Comparison of ENCODE assay signal across 8 cellular contexts in the genomic region with DNA sequence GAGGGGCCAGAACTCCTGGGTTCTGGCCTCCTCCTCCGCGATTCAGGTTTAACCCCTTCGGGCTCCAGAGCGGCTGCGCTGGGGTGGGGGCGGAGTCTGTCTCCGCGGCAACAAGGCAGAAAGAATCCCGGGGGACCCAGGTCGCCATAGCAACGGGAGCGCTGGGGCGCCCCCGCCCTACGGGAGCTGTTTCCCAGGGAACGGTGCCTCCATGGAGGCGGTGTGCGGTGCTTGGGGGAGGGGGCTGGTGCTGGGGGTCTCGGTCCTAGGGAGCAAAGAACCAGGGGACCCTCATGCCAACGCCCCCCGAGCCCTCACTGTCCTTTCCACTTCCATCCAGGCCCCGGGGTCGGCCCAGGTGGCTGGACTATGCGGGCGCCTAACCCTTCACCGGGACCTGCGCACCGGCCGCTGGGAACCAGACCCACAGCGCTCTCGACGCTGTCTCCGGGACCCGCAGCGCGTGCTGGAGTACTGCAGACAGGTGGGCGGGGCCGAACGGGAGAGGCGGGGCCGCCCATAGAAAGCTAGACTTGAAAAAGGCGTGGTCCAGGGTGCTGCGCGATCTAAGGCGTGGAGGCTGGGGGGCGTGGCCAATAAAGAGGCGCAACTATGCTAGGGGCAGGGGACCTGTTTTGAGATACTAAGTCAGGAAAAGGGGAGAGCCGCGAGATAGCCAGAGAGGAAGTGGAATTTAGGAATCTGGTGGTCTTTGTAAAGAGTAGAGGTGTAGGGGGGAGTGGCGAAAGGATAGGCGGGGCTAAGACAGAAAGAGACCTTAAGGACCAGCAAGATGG. TPM values are rescaled to one million over a fixed set of nuclear protein-coding genes. Genes with fewer than 3 reads are reported as not detected.
DNase-seq lines count a peak whose midpoint lies in the region; ATAC-seq and TF ChIP-seq lines count a peak whose summit lies in the region.

No MANE protein-coding gene starts in this region.

- H4K20me1 ChIP-seq in PC-3 (ENCODE audit: low read length): no peaks in the 10 kb centered on the region

- CTCF ChIA-PET in PC-3 (lab: Charles Lee): no interaction called here

- H2AFZ ChIP-seq in PC-3 (ENCODE audit: low read length): peak overlapping the region; percentile 71

- H3F3A ChIP-seq in PC-3 (ENCODE audit: low read length, unreplicated experiment): no peaks in the 10 kb centered on the region

- peaks cover 2% of the 10 kb centered on the region for H3K36me3 Mint-ChIP-seq in activated T-cell treated with anti-CD3 and anti-CD28 coated beads, Interleukin-2, amount 50 U/mL, for 4 hours (ENCODE audit: insufficient read depth)
- peaks cover 21% of the 10 kb centered on the region for H3K36me3 Mint-ChIP-seq in nephron (ENCODE audit: low read depth)

- no peak overlapping the region for H3K9ac ChIP-seq in PC-3 (ENCODE audit: low read length)
- no peak overlapping the region for H3K9ac ChIP-seq in stomach smooth muscle (ENCODE audit: low read length in 2 of 2)

- H3K9me3 ChIP-seq in PC-3 (ENCODE audit: low read length) (no peaks in the 10 kb centered on the region), stomach smooth muscle (ENCODE audit: control insufficient read depth in 2 of 2, low read length in 2 of 2) (no peaks in the 10 kb centered on the region)

- peaks cover 7% of the 10 kb centered on the region; the same call in 1 of the 2 replicates for H3K4me1 ChIP-seq in PC-3 (ENCODE audit: insufficient read depth, low read length)
- peaks cover 22% of the 10 kb centered on the region for H3K4me1 ChIP-seq in stomach smooth muscle (ENCODE audit: control insufficient read depth, insufficient read depth, low read length)

- H3K4me2 ChIP-seq in PC-3 (ENCODE audit: low read length): peak overlapping the region; percentile 84

- intact Hi-C loops in PC-3 (cut with micrococcal nuclease): no loop called here

- peak overlapping the region in 1 of 3 experiments; percentile 67 for H3K27ac Mint-ChIP-seq in nephron

- H3K9me3 Mint-ChIP-seq in activated T-cell treated with anti-CD3 and anti-CD28 coated beads, Interleukin-2, amount 50 U/mL, for 4 hours: no peaks in the 10 kb centered on the region
- no peaks in the 10 kb centered on the region for H3K9me3 Mint-ChIP-seq in nephron

- H3K27ac ChIP-seq in PC-3 (ENCODE audit: low read length): no peak overlapping the region
- H3K27ac ChIP-seq in stomach smooth muscle (ENCODE audit: low read length): no peak overlapping the region

- in situ Hi-C loops in KBM-7 (cut with MboI; ENCODE audit: low pct_unique_long_range_greater_than_20kb, low sequenced_read_pairs): no loop called here

- DNase-seq in GDM1 (lab: John Stamatoyannopoulos, UW) (peak; percentile 75), KBM-7 (peak; percentile 94), PC-3 (peak; percentile 81)
- DNase-seq in activated T-cell treated with anti-CD3 and anti-CD28 coated beads, Interleukin-2, amount 50 U/mL, for 4 hours: peak; percentile 73

- no peaks in the 10 kb centered on the region for H3K27me3 ChIP-seq in PC-3 (ENCODE audit: low read length)
- H3K27me3 ChIP-seq in stomach smooth muscle (ENCODE audit: control insufficient read depth in 1 of 2, insufficient read depth in 2 of 2, low read length in 2 of 2): peaks cover 15 to 39% of the 10 kb centered on the region in 2 donors

- no peaks in the 10 kb centered on the region for H3K9me2 ChIP-seq in PC-3 (replicated peaks; ENCODE audit: low read length)

- peak; percentile 83 for ATAC-seq in PC-3
- ATAC-seq in activated T-cell treated with anti-CD3 and anti-CD28 coated beads, Interleukin-2, amount 50 U/mL, for 4 hours: peak; percentile 86 to 88
- peak; percentile 64 for ATAC-seq in esophagus mucosa
- no peak for ATAC-seq in GM21526 (IDR thresholded peaks at IDR 0.05; ENCODE audit: low FRiP score, unreplicated experiment)

- H3K4me1 Mint-ChIP-seq in activated T-cell treated with anti-CD3 and anti-CD28 coated beads, Interleukin-2, amount 50 U/mL, for 4 hours (ENCODE audit: low read depth): peaks cover 12% of the 10 kb centered on the region
- peaks cover 5% of the 10 kb centered on the region for H3K4me1 Mint-ChIP-seq in nephron

- H3K4me3 ChIP-seq in PC-3 (ENCODE audit: low read length): peak overlapping the region; percentile 59; the same call in 1 of the 2 replicates
- H3K4me3 ChIP-seq in stomach smooth muscle (ENCODE audit: low read length in 2 of 2): peak overlapping the region; percentile 24 to 57

- TF ChIP-seq CTCF in PC-3 (conservative IDR thresholded peaks at IDR 0.05; ENCODE audit: low read depth, low read length) (no peak), nephron (IDR thresholded peaks at IDR 0.05; ENCODE audit: unreplicated experiment in 3 of 3) (no peak)

- POLR2A ChIA-PET in PC-3 (lab: Charles Lee; ENCODE audit: unreplicated experiment): no interaction called here

- BruUV-seq in PC-3 (replicated peaks; lab: Mats Ljungman, UMichigan): no TSS peak

- H3K36me3 ChIP-seq in PC-3 (ENCODE audit: low read depth, low read length) (no peaks in the 10 kb centered on the region), stomach smooth muscle (ENCODE audit: control insufficient read depth in 2 of 2, insufficient read depth in 2 of 2, low read length in 2 of 2) (no peaks in the 10 kb centered on the region)

- no peaks in the 10 kb centered on the region for H3K79me2 ChIP-seq in PC-3 (ENCODE audit: low read length)

- peak overlapping the region; percentile 58 for H3K4me3 Mint-ChIP-seq in activated T-cell treated with anti-CD3 and anti-CD28 coated beads, Interleukin-2, amount 50 U/mL, for 4 hours
- peak overlapping the region; percentile 81 to 89 (median 88) for H3K4me3 Mint-ChIP-seq in nephron

- H3K27me3 Mint-ChIP-seq in activated T-cell treated with anti-CD3 and anti-CD28 coated beads, Interleukin-2, amount 50 U/mL, for 4 hours (ENCODE audit: low read depth): peaks cover 65% of the 10 kb centered on the region
- peaks cover 32% of the 10 kb centered on the region for H3K27me3 Mint-ChIP-seq in nephron (ENCODE audit: low read depth)

RNA-seq across cellular contexts. Expression of gene APLP1, which starts 1.2 kb away (rescaled TPM):
- total RNA-seq in PC-3 (2014; rRNA removed) (21.1 and 23.2 TPM in 2 replicates), esophagus mucosa (0.84 TPM)
- under 1 TPM in 2 of 3 donors, not detected in 1; 0.24 to 0.34 TPM for total RNA-seq in activated T-cell treated with anti-CD3 and anti-CD28 coated beads, Interleukin-2, amount 50 U/mL, for 4 hours

RNA-seq across cellular contexts. Expression of gene KIRREL2, which starts 12.8 kb away (rescaled TPM):
- not detected in 2 replicates for total RNA-seq in PC-3 (2014; rRNA removed)
- under 1 TPM; 0.24 to 0.92 (median 0.86) TPM for total RNA-seq in activated T-cell treated with anti-CD3 and anti-CD28 coated beads, Interleukin-2, amount 50 U/mL, for 4 hours
- total RNA-seq in esophagus mucosa: 0.24 TPM

RNA-seq across cellular contexts. Expression of gene NPHS1, which starts 17.2 kb away (rescaled TPM):
- not detected in 2 replicates for total RNA-seq in PC-3 (2014; rRNA removed)
- total RNA-seq in activated T-cell treated with anti-CD3 and anti-CD28 coated beads, Interleukin-2, amount 50 U/mL, for 4 hours: under 1 TPM in 2 of 3 donors, not detected in 1; 0.13 to 0.16 TPM
- not detected for total RNA-seq in esophagus mucosa

RNA-seq across cellular contexts. Expression of gene NFKBID, which starts 30.8 kb away (rescaled TPM):
- total RNA-seq in PC-3 (2014; rRNA removed): 9.0 and 10.6 TPM in 2 replicates
- 100 to 1,000 TPM; 138 to 149 (median 142) TPM for total RNA-seq in activated T-cell treated with anti-CD3 and anti-CD28 coated beads, Interleukin-2, amount 50 U/mL, for 4 hours
- 4.2 TPM for total RNA-seq in esophagus mucosa

RNA-seq across cellular contexts. Expression of gene HCST, which starts 32.8 kb away (rescaled TPM):
- total RNA-seq in PC-3 (2014; rRNA removed) (not detected in 2 replicates), esophagus mucosa (0.96 TPM)
- 10 to 100 TPM; 22.6 to 37.1 (median 24.0) TPM for total RNA-seq in activated T-cell treated with anti-CD3 and anti-CD28 coated beads, Interleukin-2, amount 50 U/mL, for 4 hours

Comparison
In these comparisons a context has a peak if more than half of its experiments do, and no peak if none do; other contexts are left out.
1. RNA of gene APLP1, which starts 1.2 kb away (total RNA-seq): 21.1 to 23.2 TPM in PC-3; 0.84 TPM in esophagus mucosa (single experiment) and 0.24 to 0.34 TPM in activated T-cell treated with anti-CD3 and anti-CD28 coated beads, Interleukin-2, amount 50 U/mL, for 4 hours; every median in the first group is over 10 times any median in the second.
2. Peak in every context shown above with its lines, with median percentiles within 50 percentile points of each other: DNase-seq.